25 cellular contexts compared by ENCODE assay signal in the genomic region with DNA sequence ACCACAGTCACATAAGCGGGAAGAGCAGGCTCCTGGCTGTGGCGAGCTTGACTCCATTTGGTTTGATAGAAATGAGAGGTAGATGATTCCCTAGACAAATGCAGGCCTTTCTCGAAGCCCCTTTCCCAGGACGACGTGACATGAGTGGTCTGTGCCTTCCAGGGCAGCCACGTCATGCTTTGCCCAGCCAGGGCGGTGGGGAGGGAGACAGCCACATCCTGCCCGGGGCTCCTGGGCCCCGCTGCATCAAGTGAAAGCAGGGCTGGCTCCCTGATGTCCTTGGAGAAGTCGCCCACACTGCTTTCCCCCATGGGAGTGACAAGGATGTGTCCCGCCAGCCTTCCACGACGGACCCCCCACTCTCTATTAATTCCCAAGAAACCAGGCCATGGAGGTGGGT.
"Had no signal": no experiment of that assay in that cellular context is flagged by ENCODE, and none has a peak within 500 bp of the region (broad histone marks: within the 10 kb centered on the region; RNA-seq: fewer than 3 reads in every experiment).

No MANE protein-coding gene starts in this region.

- H3K27me3 ChIP-seq: body of pancreas, cardiac muscle cell, esophagus squamous epithelium, gastrocnemius medialis, right atrium auricular region, stomach, suprapubic skin, vagina had no signal

- ATAC-seq: activated CD8-positive, alpha-beta T cell treated with anti-CD3 and anti-CD28 coated beads, Interleukin-2, amount 10 ng/mL, durations not matched to agents 7 days and 5 days; activated naive CD8-positive, alpha-beta T cell treated with anti-CD3 and anti-CD28 coated beads, Interleukin-2, amount 50 U/mL, for 24 hours; gastrocnemius medialis; left cardiac atrium; lower lobe of right lung; stimulated activated effector memory CD8-positive, alpha-beta T cell treated with anti-CD3 and anti-CD28 coated beads, Interleukin-12 subunit alpha, Interleukin-12 subunit beta, amount 100 ng/mL, for 72 hours had no signal

- DNase-seq: activated CD4-positive, alpha-beta T cell treated with anti-CD3 and anti-CD28 coated beads for 1 hour; activated CD4-positive, alpha-beta T cell treated with anti-CD3 and anti-CD28 coated beads, Interleukin-2, amount 50 U/mL, for 1 hour; activated CD8-positive, alpha-beta T cell treated with anti-CD3 and anti-CD28 coated beads, Interleukin-2, amount 10 ng/mL, durations not matched to agents 7 days and 5 days; activated gamma-delta T cell; activated naive CD4-positive, alpha-beta T cell treated with anti-CD3 and anti-CD28 coated beads, Interleukin-2, amount 50 U/mL, for 16 hours; activated naive CD8-positive, alpha-beta T cell treated with anti-CD3 and anti-CD28 coated beads, Interleukin-2, amount 50 U/mL, for 24 hours; cortex of kidney; endodermal cell; esophagus squamous epithelium; gastrocnemius medialis; head of caudate nucleus; left cardiac atrium; lower lobe of right lung; naive B cell; stimulated activated CD4-positive, alpha-beta T cell treated with anti-CD3 and anti-CD28 coated beads, Interleukin-1b, Interleukin-23, amount 100 ng/mL, for 48 hours; trophoblast cell; WERI-Rb-1 had no signal

- H3K27ac ChIP-seq: body of pancreas, cardiac muscle cell, esophagus squamous epithelium, lower lobe of right lung, prostate gland, right atrium auricular region, suprapubic skin, vagina, WERI-Rb-1 had no signal

- H3K36me3 ChIP-seq: cardiac muscle cell, gastrocnemius medialis, prostate gland, vagina had no signal

- H3K4me1 ChIP-seq: esophagus squamous epithelium, lower lobe of right lung, prostate gland, right atrium auricular region, suprapubic skin, vagina had no signal

- H3K9me3 ChIP-seq: body of pancreas, esophagus squamous epithelium, gastrocnemius medialis, lower lobe of right lung, prostate gland, right atrium auricular region, stomach, suprapubic skin, vagina had no signal

- H3K4me3 ChIP-seq: body of pancreas, cardiac muscle cell, esophagus squamous epithelium, gastrocnemius medialis, lower lobe of right lung, prostate gland, right atrium auricular region, stomach, suprapubic skin, vagina had no signal
